Comparison of ENCODE assay signal across 13 cellular contexts in genomic region chr11:111793863-111794262, GRCh38. TPM values are rescaled to one million over a fixed set of nuclear protein-coding genes. Genes with fewer than 3 reads are reported as not detected.
DNase-seq lines count a peak whose midpoint lies in the region; ATAC-seq and TF ChIP-seq lines count a peak whose summit lies in the region.
"Had no signal": no experiment of that assay in that cellular context is flagged by ENCODE, and none has a peak within 500 bp of the region (broad histone marks: within the 10 kb centered on the region; RNA-seq: fewer than 3 reads in every experiment).

No MANE protein-coding gene starts in this region.

- no peak overlapping the region for H3K4me3 ChIP-seq in WERI-Rb-1 (ENCODE audit: low read depth, low read length)
- H3K4me3 ChIP-seq in heart left ventricle, result no peak overlapping the region

- WGBS in heart left ventricle, 4 donors, result 38 to 55% (median 50%) methylated on average over 5 of the region's 5 CpGs

- no peak overlapping the region for H3K27ac ChIP-seq in WERI-Rb-1
- H3K27ac ChIP-seq in heart left ventricle, result peak overlapping the region in 10 of 12 donors; percentile 6 to 77 (median 46)
- H3K27ac ChIP-seq: 22Rv1 had no signal

- H3K36me3 ChIP-seq in WERI-Rb-1 (peaks cover 4% of the 10 kb centered on the region; the same call in 1 of the 2 replicates), heart left ventricle (peaks cover 0 to 26% (median 3%) of the 10 kb centered on the region in 9 donors)

- no peak for TF ChIP-seq POLR2A in heart left ventricle (IDR thresholded peaks at IDR 0.05)

- TF ChIP-seq CTCF in WERI-Rb-1 (IDR thresholded peaks at IDR 0.05; ENCODE audit: low read depth, low read length), result no peak
- TF ChIP-seq CTCF in heart left ventricle (IDR thresholded peaks at IDR 0.05), result no peak

- H3K4me1 ChIP-seq in heart left ventricle, result peaks cover 0 to 16% (median under 1%) of the 10 kb centered on the region in 12 donors

- ATAC-seq in heart left ventricle, result peak; percentile 38 to 88 (median 76)

- intact Hi-C loops in heart left ventricle (cut with DNase I), result no loop called here

- no peaks in the 10 kb centered on the region for H3K9me3 ChIP-seq in WERI-Rb-1 (ENCODE audit: severe bottlenecking)
- peaks cover 0 to 15% (median 2%) of the 10 kb centered on the region in 12 donors for H3K9me3 ChIP-seq in heart left ventricle

- DNase-seq in DMS 273 (lab: John Stamatoyannopoulos, UW; ENCODE audit: unreplicated experiment), result peak; percentile 39
- DNase-seq in DMS 273 treated with DMSO at 0.1 percent for 48 hours (lab: John Stamatoyannopoulos, UW), result no peak
- DNase-seq in WERI-Rb-1, result peak; percentile 67
- peak in 2 of 5 donors; percentile 27 to 59 for DNase-seq in heart left ventricle
- DNase-seq in stromal cell of bone marrow (ENCODE audit: low read depth), result peak; percentile 73
- DNase-seq in iPS-NIHi7 (ENCODE audit: extremely low spot score), result no peak
- DNase-seq in mucosa of gallbladder (ENCODE audit: low spot score), result no peak
- DNase-seq in activated naive CD4-positive, alpha-beta T cell (lab: John Stamatoyannopoulos, UW), result no peak
- DNase-seq: activated CD4-positive, alpha-beta memory T cell treated with anti-CD3 and anti-CD28 coated beads for 36 hours; naive B cell; NCI-H2029; stimulated activated CD4-positive, alpha-beta T cell treated with anti-CD3 and anti-CD28 coated beads, Interleukin-1b, Interleukin-23, amount 100 ng/mL, for 48 hours had no signal

- H3K27me3 ChIP-seq in WERI-Rb-1 (ENCODE audit: insufficient read depth, low read depth, severe bottlenecking) (no peaks in the 10 kb centered on the region), heart left ventricle (no peaks in the 10 kb centered on the region)

RNA-seq across cellular contexts. Expression of gene PPP2R1B, which starts 27.7 kb away (rescaled TPM):
- total RNA-seq in heart left ventricle (10 to 100 TPM in 5 of 9 donors, 1 to 10 TPM in 4; 6.8 to 99.9 (median 11.8) TPM), mucosa of gallbladder (42.4 TPM)
- 1 to 10 TPM; 4.2 to 7.9 TPM for polyA plus RNA-seq in heart left ventricle

Comparison
In these comparisons a context has a peak if more than half of its experiments do, and no peak if none do; other contexts are left out.
1. DNase-seq: peak in DMS 273 (single experiment), WERI-Rb-1 (single experiment) and stromal cell of bone marrow (single experiment); none in DMS 273 treated with DMSO at 0.1 percent for 48 hours (single experiment), iPS-NIHi7 (single experiment), mucosa of gallbladder (single experiment) and activated naive CD4-positive, alpha-beta T cell (0 of 4).